ENCODE assay signal across 8 cellular contexts in genomic region chr6:79076881-79077641, GRCh38. TPM values are rescaled to one million over a fixed set of nuclear protein-coding genes. Genes with fewer than 3 reads are reported as not detected.
DNase-seq lines count a peak whose midpoint lies in the region; ATAC-seq and TF ChIP-seq lines count a peak whose summit lies in the region.

No MANE protein-coding gene starts in this region.

- CTCF ChIA-PET in Calu3 (lab: Charles Lee), result interaction anchor here (0.6 kb wide), 1 partner anchor 90 kb away, joined by 4 read pairs; no protein-coding TSS in a partner anchor

- H3K27ac Mint-ChIP-seq in Calu3 (ENCODE audit: unreplicated experiment) (peak overlapping the region; percentile 80), endodermal cell (peak overlapping the region; percentile 93), mesothelial cell of epicardium (peak overlapping the region; percentile 93)

- 0% methylated on average over 11 to 74 of the region's 78 CpGs for WGBS in endodermal cell (ENCODE audit: insufficient coverage in 1 of 2, insufficient read length in 1 of 2), 2 experiments

- peaks cover 15% of the 10 kb centered on the region for H3K36me3 ChIP-seq in HUES48 (ENCODE audit: control insufficient read depth, insufficient read depth, low read length)
- peaks cover 11% of the 10 kb centered on the region for H3K36me3 ChIP-seq in endodermal cell (ENCODE audit: control insufficient read depth, insufficient read depth, low read length)

- intact Hi-C loops in Calu3 (cut with micrococcal nuclease; ENCODE audit: unreplicated experiment), result loop anchor here (2.0 to 10.0 kb wide), 3 partner anchors 224 to 598 kb away; no protein-coding TSS in a partner anchor

- H3K27me3 Mint-ChIP-seq in Calu3 (ENCODE audit: unreplicated experiment), result no peaks in the 10 kb centered on the region
- no peaks in the 10 kb centered on the region for H3K27me3 Mint-ChIP-seq in endodermal cell (ENCODE audit: insufficient read depth)
- H3K27me3 Mint-ChIP-seq in mesothelial cell of epicardium (ENCODE audit: low read depth), result no peaks in the 10 kb centered on the region

- TF ChIP-seq CTCF in Calu3 (IDR thresholded peaks at IDR 0.05; ENCODE audit: unreplicated experiment) (no peak), endodermal cell (conservative IDR thresholded peaks at IDR 0.05) (no peak), mesothelial cell of epicardium (IDR thresholded peaks at IDR 0.05; ENCODE audit: unreplicated experiment) (no peak)

- no peaks in the 10 kb centered on the region for H3K4me1 Mint-ChIP-seq in Calu3 (ENCODE audit: low read depth, unreplicated experiment)
- H3K4me1 Mint-ChIP-seq in endodermal cell, result peaks cover 34% of the 10 kb centered on the region
- peaks cover 35% of the 10 kb centered on the region for H3K4me1 Mint-ChIP-seq in mesothelial cell of epicardium

- H3K9me3 ChIP-seq in HUES48 (ENCODE audit: control insufficient read depth, insufficient read depth, low read length) (no peaks in the 10 kb centered on the region), endodermal cell (ENCODE audit: control insufficient read depth, low read length) (no peaks in the 10 kb centered on the region)

- peaks cover 37% of the 10 kb centered on the region for H3K4me1 ChIP-seq in HUES48 (ENCODE audit: control insufficient read depth, insufficient read depth, low read length)
- H3K4me1 ChIP-seq in endodermal cell (ENCODE audit: control insufficient read depth, insufficient read depth, low read length), result peaks cover 4% of the 10 kb centered on the region

- peak; percentile 53 for ATAC-seq in GM21423 (IDR thresholded peaks at IDR 0.05; ENCODE audit: unreplicated experiment)

- H3K27ac ChIP-seq in HUES48 (ENCODE audit: low read depth, low read length), result peak overlapping the region; percentile 93
- H3K27ac ChIP-seq in endodermal cell (ENCODE audit: low read depth, low read length), result peak overlapping the region; percentile 88

- no TSS peak for BruUV-seq in Calu3 (replicated peaks; lab: Mats Ljungman, UMichigan)

- H3K4me3 ChIP-seq in HUES48 (ENCODE audit: low read depth, low read length), result peak overlapping the region; percentile 74
- H3K4me3 ChIP-seq in endodermal cell (ENCODE audit: low read length), result peak overlapping the region; percentile 91

- DNase-seq in Calu3 (peak; percentile 92), NOMO-1 treated with dmso at 0.1 percent for 144 hours (lab: John Stamatoyannopoulos, UW; ENCODE audit: unreplicated experiment) (peak; percentile 82), endodermal cell (peak; percentile 95), mesothelial cell of epicardium (ENCODE audit: low spot score in 2 of 2, unreplicated experiment in 2 of 2) (peak; percentile 73 to 89)
- peak; percentile 67 for DNase-seq in activated CD8-positive, alpha-beta memory T cell treated with anti-CD3 and anti-CD28 coated beads, Interleukin-2, amount 50 U/mL, for 24 hours (ENCODE audit: extremely low read depth)
- DNase-seq in stimulated activated CD8-positive, alpha-beta memory T cell treated with anti-CD3 and anti-CD28 coated beads, Interleukin-15, amount 100 ng/mL, for 24 hours (ENCODE audit: low read depth), result peak; percentile 81

- no peaks in the 10 kb centered on the region for H3K9me3 Mint-ChIP-seq in Calu3 (ENCODE audit: low read depth, unreplicated experiment)
- H3K9me3 Mint-ChIP-seq in endodermal cell, result no peaks in the 10 kb centered on the region
- no peaks in the 10 kb centered on the region for H3K9me3 Mint-ChIP-seq in mesothelial cell of epicardium

- H3K4me3 Mint-ChIP-seq in Calu3 (ENCODE audit: low read depth, unreplicated experiment), result peak overlapping the region; percentile 92
- peak overlapping the region; percentile 88 for H3K4me3 Mint-ChIP-seq in endodermal cell
- H3K4me3 Mint-ChIP-seq in mesothelial cell of epicardium, result peak overlapping the region; percentile 79

- H3K36me3 Mint-ChIP-seq in Calu3 (ENCODE audit: insufficient read depth, unreplicated experiment) (peaks cover 51% of the 10 kb centered on the region), endodermal cell (ENCODE audit: low read depth) (peaks cover 5% of the 10 kb centered on the region), mesothelial cell of epicardium (peaks cover 3% of the 10 kb centered on the region)

- H3K27me3 ChIP-seq in HUES48 (ENCODE audit: control insufficient read depth, insufficient read depth, low read length) (no peaks in the 10 kb centered on the region), endodermal cell (ENCODE audit: control insufficient read depth, insufficient read depth, low read length, poor library complexity, severe bottlenecking) (no peaks in the 10 kb centered on the region)

- H3K9ac ChIP-seq in HUES48 (ENCODE audit: low read depth, low read length) (peak overlapping the region; percentile 80), endodermal cell (ENCODE audit: extremely low read depth, low read length, poor library complexity, severe bottlenecking) (peak overlapping the region; percentile 88)

RNA-seq across cellular contexts. Expression of gene PHIP, which starts 1.0 kb away (rescaled TPM):
- total RNA-seq in Calu3 (2022) (43.3 and 50.8 TPM in 2 replicates), endodermal cell (10 to 100 TPM; 49.8 to 59.7 TPM), mesothelial cell of epicardium (45.5 to 46.9 TPM (median 46.2 TPM) in 3 replicates)
- polyA plus RNA-seq in endodermal cell (2013, experiment 1 of 2), result 38.1 TPM
- 38.4 TPM for polyA plus RNA-seq in endodermal cell (2013, experiment 2 of 2)

Comparison
In these comparisons a context has a peak if more than half of its experiments do, and no peak if none do; other contexts are left out.
1. Peak in every context shown above with its lines: DNase-seq, ATAC-seq, H3K4me3 ChIP-seq and H3K27ac ChIP-seq.